ENCODE assay signal across 25 cellular contexts in the genomic region with DNA sequence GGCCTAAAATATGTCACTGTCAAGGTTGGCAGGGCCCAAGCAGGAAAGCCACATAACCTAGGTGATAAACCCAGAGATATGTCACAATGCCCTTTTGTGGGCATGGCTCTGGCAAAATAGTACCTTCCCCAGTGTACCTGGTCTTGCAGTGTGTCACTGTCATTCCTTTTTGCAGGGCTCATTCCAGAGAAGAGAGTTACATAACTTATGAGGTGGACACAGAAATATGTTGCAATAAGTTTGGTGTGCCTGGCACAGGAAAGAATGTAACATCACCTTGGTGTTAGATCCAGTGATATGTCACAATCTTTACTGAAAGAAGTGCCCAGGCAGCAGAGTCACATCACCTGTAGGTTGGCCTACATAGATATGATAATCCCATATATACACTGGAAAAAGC.
A peak's percentile ranks its signal among the peaks of the same experiment; 100 is the strongest.
DNase-seq lines count a peak whose midpoint lies in the region; ATAC-seq, FAIRE-seq and TF ChIP-seq lines count a peak whose summit lies in the region.
"Had no signal": no experiment of that assay in that cellular context is flagged by ENCODE, and none has a peak within 500 bp of the region (broad histone marks: within the 10 kb centered on the region; RNA-seq: fewer than 3 reads in every experiment).

No MANE protein-coding gene starts in this region.

- H3K4me2 ChIP-seq in HepG2 (ENCODE audit: low read depth, low read length), result no peak overlapping the region
- H3K4me2 ChIP-seq: BLaER1 had no signal

- intact Hi-C loops in HepG2 (cut with micrococcal nuclease; ENCODE audit: unreplicated experiment), result no loop called here

- no peak overlapping the region for H3K9ac ChIP-seq in HepG2 (ENCODE audit: insufficient read depth, low read depth, low read length)
- H3K9ac ChIP-seq: BLaER1 had no signal

- H3K9me3 ChIP-seq in HepG2 (ENCODE audit: low read length), result peaks cover 29% of the 10 kb centered on the region; the same call in 1 of the 2 replicates
- H3K9me3 ChIP-seq: BE2C, BLaER1 had no signal

- no peaks in the 10 kb centered on the region for H4K20me1 ChIP-seq in HepG2 (ENCODE audit: insufficient read depth, low read length)
- H4K20me1 ChIP-seq: BLaER1 had no signal

- TF ChIP-seq CTCF in epithelial cell of esophagus (IDR thresholded peaks at IDR 0.05; ENCODE audit: insufficient read depth, low read depth, low read length, missing control alignments), result no peak
- TF ChIP-seq CTCF in HepG2 (CRISPR knock-in tag; IDR thresholded peaks at IDR 0.05), result no peak

- no peaks in the 10 kb centered on the region for H3K36me3 ChIP-seq in HepG2 (replicated peaks in 1 of 2; ENCODE audit: control insufficient read depth in 1 of 2, insufficient read depth in 2 of 2, low read length in 2 of 2)
- H3K36me3 ChIP-seq: BE2C, BLaER1 had no signal

- POLR2A ChIA-PET in HepG2 (lab: Yijun Ruan, JAX), result no interaction called here

- CTCF ChIA-PET in HepG2 (lab: Yijun Ruan, JAX; ENCODE audit: low intra/inter-chr PET ratio, low total read pairs), result no interaction called here

- TF ChIP-seq POLR2A in HepG2 (IDR thresholded peaks at IDR 0.05; ENCODE audit: insufficient read depth in 1 of 2, low read depth in 2 of 2, low read length in 2 of 2), result no peak

- no peak overlapping the region for H3K27ac ChIP-seq in HepG2 (ENCODE audit: extremely low read length, insufficient read depth, low read length)
- H3K27ac ChIP-seq: BLaER1 had no signal

- H3K27me3 ChIP-seq in HepG2 (ENCODE audit: control insufficient read depth in 1 of 2, insufficient read depth in 2 of 2, low read length in 2 of 2), result no peaks in the 10 kb centered on the region
- H3K27me3 ChIP-seq: BE2C, BLaER1 had no signal

- ATAC-seq in HepG2, result no peak
- ATAC-seq: GM12878 had no signal

- H3K4me3 ChIP-seq in epithelial cell of esophagus (ENCODE audit: low read length) (no peak overlapping the region), HepG2 (replicated peaks in 1 of 3; ENCODE audit: insufficient read depth in 1 of 3, low read depth in 2 of 3, low read length in 3 of 3) (no peak overlapping the region)
- H3K4me3 ChIP-seq: BLaER1, GM12878 had no signal

- in situ Hi-C loops in HepG2 (cut with HindIII; ENCODE audit: extremely low pct_ligation_motif_present, low pct_unique_long_range_greater_than_20kb), result no loop called here

- no peak overlapping the region for H2AFZ ChIP-seq in HepG2 (ENCODE audit: low read length)

- BruUV-seq in HepG2 (replicated peaks; lab: Mats Ljungman, UMichigan), result no TSS peak

- peak; percentile 9 for DNase-seq in epithelial cell of esophagus (ENCODE audit: low read depth)
- DNase-seq in HepG2 (ENCODE audit: low spot score), result no peak
- DNase-seq in DMS 273 treated with DMSO at 0.1 percent for 48 hours (lab: John Stamatoyannopoulos, UW), result no peak
- no peak for DNase-seq in NCI-H1092 treated with DMSO at 0.1 percent for 48 hours (lab: John Stamatoyannopoulos, UW)
- DNase-seq in D341Med (ENCODE audit: low spot score), result no peak
- DNase-seq: 8988T; ACHN; BE2C; C1 segment of cervical spinal cord; CD4-positive, alpha-beta memory T cell; CD4-positive, CD25-positive, alpha-beta regulatory T cell; CD8-positive, alpha-beta memory T cell; COR-L47; DMS153; DMS53; DMS79; DND-41; EL; GDM1 had no signal

- no peak for FAIRE-seq in HepG2 (lab: Jason Lieb, UNC)
- FAIRE-seq: A204.1, D721Med, GM12878, GM12892, GM18507 had no signal

- no peaks in the 10 kb centered on the region for H3K4me1 ChIP-seq in HepG2 (ENCODE audit: insufficient read depth, low read length)
- H3K4me1 ChIP-seq: BE2C, BLaER1 had no signal

- TF ChIP-seq EP300 in HepG2 (IDR thresholded peaks at IDR 0.05; ENCODE audit: low read depth in 2 of 2, low read length in 2 of 2) (no peak), HepG2 (CRISPR knock-in tag; IDR thresholded peaks at IDR 0.05; ENCODE audit: borderline replicate concordance) (no peak)

- H3K79me2 ChIP-seq in HepG2 (ENCODE audit: insufficient read depth, low read length), result no peaks in the 10 kb centered on the region

- TF ChIP-seq RAD21 in HepG2 (CRISPR knock-in tag; IDR thresholded peaks at IDR 0.05), result no peak

TF ChIP-seq in HepG2, 621 proteins besides CTCF, POLR2A, EP300 and RAD21:
- TF ChIP-seq ZNF546 (CRISPR knock-in tag; conservative IDR thresholded peaks at IDR 0.05), result no peak
- TF ChIP-seq CEBPB (IDR thresholded peaks at IDR 0.05; ENCODE audit: borderline replicate concordance, low read depth, low read length), result peak; percentile 43; the same call in 1 of the 2 replicates
- TF ChIP-seq TBX2 (CRISPR knock-in tag; IDR thresholded peaks at IDR 0.05; ENCODE audit: borderline replicate concordance), result no peak
- no peak for TF ChIP-seq SMAD9 (CRISPR knock-in tag; IDR thresholded peaks at IDR 0.05)
